17 cellular contexts compared by ENCODE assay signal in the genomic region with DNA sequence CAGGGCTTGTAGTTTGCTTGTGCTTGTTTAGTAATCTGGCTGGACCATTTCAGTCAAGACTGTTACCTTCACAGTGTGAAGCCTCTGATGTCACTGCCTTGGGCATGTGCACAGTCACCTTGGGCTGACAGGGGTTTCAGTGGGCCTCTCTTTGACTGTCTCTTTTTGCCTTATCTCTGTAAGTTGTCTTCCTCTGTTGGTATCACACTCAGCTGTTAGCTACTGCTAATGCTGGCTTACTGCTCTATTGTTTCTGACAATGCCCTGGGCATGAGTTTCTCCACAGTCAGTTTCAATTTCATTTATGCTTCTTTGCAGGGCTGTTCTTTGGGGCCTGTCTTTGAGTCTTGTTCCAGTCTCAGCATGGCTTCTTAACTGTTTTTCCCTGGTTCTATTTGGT.
A peak's percentile ranks its signal among the peaks of the same experiment; 100 is the strongest.
DNase-seq lines count a peak whose midpoint lies in the region; ATAC-seq and TF ChIP-seq lines count a peak whose summit lies in the region.
"Had no signal": no experiment of that assay in that cellular context is flagged by ENCODE, and none has a peak within 500 bp of the region (broad histone marks: within the 10 kb centered on the region; RNA-seq: fewer than 3 reads in every experiment).

No MANE protein-coding gene starts in this region.

- peaks cover 10% of the 10 kb centered on the region for H3K9me3 Mint-ChIP-seq in activated naive CD8-positive, alpha-beta T cell treated with anti-CD3 and anti-CD28 coated beads, Interleukin-2, amount 10 ng/mL, durations not matched to agents 7 days and 5 days
- peaks cover 11% of the 10 kb centered on the region for H3K9me3 Mint-ChIP-seq in activated naive CD8-positive, alpha-beta T cell treated with anti-CD3 and anti-CD28 coated beads for 36 hours
- H3K9me3 Mint-ChIP-seq in activated CD8-positive, alpha-beta T cell treated with anti-CD3 and anti-CD28 coated beads, Interleukin-2, amount 10 ng/mL, durations not matched to agents 7 days and 5 days (ENCODE audit: insufficient read depth) = peaks cover 10% of the 10 kb centered on the region
- H3K9me3 Mint-ChIP-seq in type B pancreatic cell = peaks cover 5% of the 10 kb centered on the region

- peak; percentile 77 for ATAC-seq in activated naive CD8-positive, alpha-beta T cell treated with anti-CD3 and anti-CD28 coated beads, Interleukin-2, amount 10 ng/mL, durations not matched to agents 7 days and 5 days (ENCODE audit: low read depth)
- peak; percentile 68 for ATAC-seq in GM21723 (IDR thresholded peaks at IDR 0.05; ENCODE audit: unreplicated experiment)
- no peak for ATAC-seq in activated CD8-positive, alpha-beta T cell treated with anti-CD3 and anti-CD28 coated beads, Interleukin-2, amount 10 ng/mL, durations not matched to agents 7 days and 5 days
- ATAC-seq: CD8-positive, alpha-beta T cell; PC-3 had no signal

- CTCF ChIA-PET in activated CD8-positive, alpha-beta T cell treated with anti-CD3 and anti-CD28 coated beads, Interleukin-2, amount 10 ng/mL, durations not matched to agents 7 days and 5 days (lab: Charles Lee) = no interaction called here

- no peak for DNase-seq in activated naive CD8-positive, alpha-beta T cell treated with anti-CD3 and anti-CD28 coated beads, Interleukin-2, amount 10 ng/mL, durations not matched to agents 7 days and 5 days
- DNase-seq in activated naive CD8-positive, alpha-beta T cell treated with anti-CD3 and anti-CD28 coated beads for 36 hours = no peak
- DNase-seq in activated CD8-positive, alpha-beta T cell treated with anti-CD3 and anti-CD28 coated beads, Interleukin-2, amount 10 ng/mL, durations not matched to agents 7 days and 5 days = peak; percentile 22
- DNase-seq in type B pancreatic cell (ENCODE audit: extremely low spot score, unreplicated experiment) (peak; percentile 16), GM10266 (ENCODE audit: extremely low spot score) (no peak), GM19238 (ENCODE audit: insufficient read length, low spot score) (no peak)
- DNase-seq in activated CD8-positive, alpha-beta memory T cell treated with anti-CD3 and anti-CD28 coated beads for 24 hours = no peak
- DNase-seq: BE2C, GF-D8, GOT3, KBM-7, NCI-H1092 treated with DMSO at 0.1 percent for 48 hours, NCI-H1694 treated with DMSO at 0.1 percent for 48 hours, NCI-H345, PC-3 had no signal

- no peak for TF ChIP-seq CTCF in type B pancreatic cell (conservative IDR thresholded peaks at IDR 0.05)
- no peak for TF ChIP-seq CTCF in GM10266 (IDR thresholded peaks at IDR 0.05; ENCODE audit: control insufficient read depth, insufficient read depth, low read depth, missing control alignments)

- H3K4me3 Mint-ChIP-seq in activated naive CD8-positive, alpha-beta T cell treated with anti-CD3 and anti-CD28 coated beads, Interleukin-2, amount 10 ng/mL, durations not matched to agents 7 days and 5 days = no peak overlapping the region
- no peak overlapping the region for H3K4me3 Mint-ChIP-seq in activated naive CD8-positive, alpha-beta T cell treated with anti-CD3 and anti-CD28 coated beads for 36 hours
- H3K4me3 Mint-ChIP-seq in activated CD8-positive, alpha-beta T cell treated with anti-CD3 and anti-CD28 coated beads, Interleukin-2, amount 10 ng/mL, durations not matched to agents 7 days and 5 days = no peak overlapping the region
- no peak overlapping the region for H3K4me3 Mint-ChIP-seq in type B pancreatic cell
- H3K4me3 Mint-ChIP-seq: CD8-positive, alpha-beta T cell had no signal

- peaks cover 3% of the 10 kb centered on the region for H3K27me3 Mint-ChIP-seq in activated naive CD8-positive, alpha-beta T cell treated with anti-CD3 and anti-CD28 coated beads, Interleukin-2, amount 10 ng/mL, durations not matched to agents 7 days and 5 days
- H3K27me3 Mint-ChIP-seq in activated naive CD8-positive, alpha-beta T cell treated with anti-CD3 and anti-CD28 coated beads for 36 hours = peaks cover 4% of the 10 kb centered on the region
- H3K27me3 Mint-ChIP-seq in activated CD8-positive, alpha-beta T cell treated with anti-CD3 and anti-CD28 coated beads, Interleukin-2, amount 10 ng/mL, durations not matched to agents 7 days and 5 days (ENCODE audit: low read depth) = peaks cover 8% of the 10 kb centered on the region
- H3K27me3 Mint-ChIP-seq in type B pancreatic cell = peaks cover 7% of the 10 kb centered on the region

- peaks cover 7% of the 10 kb centered on the region for H3K4me1 Mint-ChIP-seq in activated naive CD8-positive, alpha-beta T cell treated with anti-CD3 and anti-CD28 coated beads, Interleukin-2, amount 10 ng/mL, durations not matched to agents 7 days and 5 days
- peaks cover 5% of the 10 kb centered on the region for H3K4me1 Mint-ChIP-seq in activated naive CD8-positive, alpha-beta T cell treated with anti-CD3 and anti-CD28 coated beads for 36 hours
- H3K4me1 Mint-ChIP-seq in activated CD8-positive, alpha-beta T cell treated with anti-CD3 and anti-CD28 coated beads, Interleukin-2, amount 10 ng/mL, durations not matched to agents 7 days and 5 days (ENCODE audit: low read depth) = peaks cover 10% of the 10 kb centered on the region
- H3K4me1 Mint-ChIP-seq in type B pancreatic cell (ENCODE audit: unreplicated experiment) = no peaks in the 10 kb centered on the region

- POLR2A ChIA-PET in activated naive CD8-positive, alpha-beta T cell treated with anti-CD3 and anti-CD28 coated beads, Interleukin-2, amount 10 ng/mL, durations not matched to agents 7 days and 5 days (lab: Charles Lee) = no interaction called here
- POLR2A ChIA-PET in activated CD8-positive, alpha-beta T cell treated with anti-CD3 and anti-CD28 coated beads, Interleukin-2, amount 10 ng/mL, durations not matched to agents 7 days and 5 days (lab: Charles Lee) = no interaction called here

- peak overlapping the region; percentile 67 for H3K27ac Mint-ChIP-seq in activated naive CD8-positive, alpha-beta T cell treated with anti-CD3 and anti-CD28 coated beads, Interleukin-2, amount 10 ng/mL, durations not matched to agents 7 days and 5 days
- H3K27ac Mint-ChIP-seq in activated naive CD8-positive, alpha-beta T cell treated with anti-CD3 and anti-CD28 coated beads for 36 hours = no peak overlapping the region
- H3K27ac Mint-ChIP-seq in activated CD8-positive, alpha-beta T cell treated with anti-CD3 and anti-CD28 coated beads, Interleukin-2, amount 10 ng/mL, durations not matched to agents 7 days and 5 days = peak overlapping the region; percentile 3
- H3K27ac Mint-ChIP-seq in type B pancreatic cell = no peak overlapping the region
- H3K27ac Mint-ChIP-seq: CD8-positive, alpha-beta T cell had no signal

- peaks cover 7% of the 10 kb centered on the region for H3K36me3 Mint-ChIP-seq in activated naive CD8-positive, alpha-beta T cell treated with anti-CD3 and anti-CD28 coated beads, Interleukin-2, amount 10 ng/mL, durations not matched to agents 7 days and 5 days
- peaks cover 9% of the 10 kb centered on the region for H3K36me3 Mint-ChIP-seq in activated naive CD8-positive, alpha-beta T cell treated with anti-CD3 and anti-CD28 coated beads for 36 hours
- H3K36me3 Mint-ChIP-seq in activated CD8-positive, alpha-beta T cell treated with anti-CD3 and anti-CD28 coated beads, Interleukin-2, amount 10 ng/mL, durations not matched to agents 7 days and 5 days (ENCODE audit: low read depth) = peaks cover 2% of the 10 kb centered on the region
- no peaks in the 10 kb centered on the region for H3K36me3 Mint-ChIP-seq in type B pancreatic cell
- H3K36me3 Mint-ChIP-seq: CD8-positive, alpha-beta T cell had no signal

Comparison
In these comparisons a context has a peak if more than half of its experiments do, and no peak if none do; other contexts are left out.
1. H3K27ac Mint-ChIP-seq: peak in activated naive CD8-positive, alpha-beta T cell treated with anti-CD3 and anti-CD28 coated beads, Interleukin-2, amount 10 ng/mL, durations not matched to agents 7 days and 5 days (single experiment) and activated CD8-positive, alpha-beta T cell treated with anti-CD3 and anti-CD28 coated beads, Interleukin-2, amount 10 ng/mL, durations not matched to agents 7 days and 5 days (single experiment); none in activated naive CD8-positive, alpha-beta T cell treated with anti-CD3 and anti-CD28 coated beads for 36 hours (single experiment) and type B pancreatic cell (single experiment).
2. DNase-seq: peak in activated CD8-positive, alpha-beta T cell treated with anti-CD3 and anti-CD28 coated beads, Interleukin-2, amount 10 ng/mL, durations not matched to agents 7 days and 5 days (single experiment) and type B pancreatic cell (single experiment); none in activated naive CD8-positive, alpha-beta T cell treated with anti-CD3 and anti-CD28 coated beads, Interleukin-2, amount 10 ng/mL, durations not matched to agents 7 days and 5 days (single experiment), activated naive CD8-positive, alpha-beta T cell treated with anti-CD3 and anti-CD28 coated beads for 36 hours (single experiment), GM10266 (single experiment), GM19238 (single experiment) and activated CD8-positive, alpha-beta memory T cell treated with anti-CD3 and anti-CD28 coated beads for 24 hours (single experiment).